19 cellular contexts compared by ENCODE assay signal in the genomic region with DNA sequence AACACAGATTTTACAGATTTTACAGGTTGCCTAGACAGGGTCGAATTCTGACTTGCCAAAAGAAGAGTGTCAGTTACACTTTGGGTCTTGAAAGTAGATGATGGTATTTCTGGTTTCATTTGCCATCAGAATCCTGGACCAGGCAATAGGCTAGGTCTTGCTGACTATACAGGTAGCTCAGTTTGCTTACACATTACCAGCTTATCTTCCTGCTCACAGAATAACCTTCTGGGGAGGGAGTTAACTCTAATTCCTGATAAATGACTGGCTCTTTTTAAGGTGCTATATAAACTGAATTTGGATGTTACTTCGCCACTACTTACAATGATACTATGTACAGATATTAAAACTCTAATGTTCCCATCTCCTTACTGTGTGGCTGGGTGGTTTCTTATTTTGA. TPM values are rescaled to one million over a fixed set of nuclear protein-coding genes. Genes with fewer than 3 reads are reported as not detected.
"Had no signal": no experiment of that assay in that cellular context is flagged by ENCODE, and none has a peak within 500 bp of the region (broad histone marks: within the 10 kb centered on the region; RNA-seq: fewer than 3 reads in every experiment).

No MANE protein-coding gene starts in this region.

- ATAC-seq: activated CD8-positive, alpha-beta memory T cell treated with anti-CD3 and anti-CD28 coated beads, Interleukin-2, amount 10 ng/mL, durations not matched to agents 7 days and 5 days; natural killer cell treated with Interleukin-12 subunit alpha and Interleukin-12 subunit beta and Interleukin-15 and Interleukin-18, amount 100 ng/mL, for 72 hours had no signal

- H3K36me3 Mint-ChIP-seq: natural killer cell treated with Interleukin-12 subunit alpha and Interleukin-12 subunit beta and Interleukin-15 and Interleukin-18, amount 100 ng/mL, for 72 hours had no signal

- H3K9me3 Mint-ChIP-seq: natural killer cell treated with Interleukin-12 subunit alpha and Interleukin-12 subunit beta and Interleukin-15 and Interleukin-18, amount 100 ng/mL, for 72 hours had no signal

- H3K4me3 ChIP-seq: esophagus muscularis mucosa, stomach, testis, upper lobe of left lung had no signal

- H3K27me3 Mint-ChIP-seq: activated CD8-positive, alpha-beta memory T cell treated with anti-CD3 and anti-CD28 coated beads, Interleukin-2, amount 10 ng/mL, durations not matched to agents 7 days and 5 days; natural killer cell treated with Interleukin-12 subunit alpha and Interleukin-12 subunit beta and Interleukin-15 and Interleukin-18, amount 100 ng/mL, for 72 hours had no signal

- H3K4me3 Mint-ChIP-seq: activated CD8-positive, alpha-beta memory T cell treated with anti-CD3 and anti-CD28 coated beads, Interleukin-2, amount 10 ng/mL, durations not matched to agents 7 days and 5 days; natural killer cell treated with Interleukin-12 subunit alpha and Interleukin-12 subunit beta and Interleukin-15 and Interleukin-18, amount 100 ng/mL, for 72 hours had no signal

- DNase-seq: activated CD4-positive, alpha-beta T cell treated with anti-CD3 and anti-CD28 coated beads, Interleukin-2, amount 50 U/mL, for 4 hours; activated CD8-positive, alpha-beta memory T cell treated with anti-CD3 and anti-CD28 coated beads, Interleukin-2, amount 10 ng/mL, durations not matched to agents 7 days and 5 days; activated naive CD4-positive, alpha-beta T cell; activated T-cell treated with anti-CD3 and anti-CD28 coated beads, Interleukin-2, amount 50 U/mL, for 48 hours; dermis blood vessel endothelial cell; posterior cingulate gyrus; SIG-M5; stimulated activated CD4-positive, alpha-beta T cell treated with anti-CD3 and anti-CD28 coated beads, Interleukin-4, amount 100 ng/mL, for 1 hour; stomach; testis; upper lobe of left lung had no signal

- H3K27ac Mint-ChIP-seq: natural killer cell treated with Interleukin-12 subunit alpha and Interleukin-12 subunit beta and Interleukin-15 and Interleukin-18, amount 100 ng/mL, for 72 hours had no signal

RNA-seq across cellular contexts. Expression of gene PITX3, which starts 43.8 kb away (rescaled TPM):
- total RNA-seq: activated CD8-positive, alpha-beta memory T cell treated with anti-CD3 and anti-CD28 coated beads, Interleukin-2, amount 10 ng/mL, durations not matched to agents 7 days and 5 days; chondrocyte; dermis blood vessel endothelial cell; esophagus muscularis mucosa; fibroblast of villous mesenchyme; lower leg skin; mesenteric fat pad; natural killer cell treated with Interleukin-12 subunit alpha and Interleukin-12 subunit beta and Interleukin-15 and Interleukin-18, amount 100 ng/mL, for 72 hours; stomach; T-helper 1 cell treated with Interleukin-12 subunit alpha and Interleukin-12 subunit beta and Interleukin-4 antibody, amounts not matched to agents 30 ng/mL and 1 ng/mL, for 36 hours had no signal

RNA-seq across cellular contexts. Expression of gene ELOVL3, which starts 59.0 kb away (rescaled TPM):
- total RNA-seq: activated CD8-positive, alpha-beta memory T cell treated with anti-CD3 and anti-CD28 coated beads, Interleukin-2, amount 10 ng/mL, durations not matched to agents 7 days and 5 days; chondrocyte; dermis blood vessel endothelial cell; natural killer cell treated with Interleukin-12 subunit alpha and Interleukin-12 subunit beta and Interleukin-15 and Interleukin-18, amount 100 ng/mL, for 72 hours; skeletal muscle tissue; stomach; T-helper 1 cell treated with Interleukin-12 subunit alpha and Interleukin-12 subunit beta and Interleukin-4 antibody, amounts not matched to agents 30 ng/mL and 1 ng/mL, for 36 hours had no signal
